In the genomic region with DNA sequence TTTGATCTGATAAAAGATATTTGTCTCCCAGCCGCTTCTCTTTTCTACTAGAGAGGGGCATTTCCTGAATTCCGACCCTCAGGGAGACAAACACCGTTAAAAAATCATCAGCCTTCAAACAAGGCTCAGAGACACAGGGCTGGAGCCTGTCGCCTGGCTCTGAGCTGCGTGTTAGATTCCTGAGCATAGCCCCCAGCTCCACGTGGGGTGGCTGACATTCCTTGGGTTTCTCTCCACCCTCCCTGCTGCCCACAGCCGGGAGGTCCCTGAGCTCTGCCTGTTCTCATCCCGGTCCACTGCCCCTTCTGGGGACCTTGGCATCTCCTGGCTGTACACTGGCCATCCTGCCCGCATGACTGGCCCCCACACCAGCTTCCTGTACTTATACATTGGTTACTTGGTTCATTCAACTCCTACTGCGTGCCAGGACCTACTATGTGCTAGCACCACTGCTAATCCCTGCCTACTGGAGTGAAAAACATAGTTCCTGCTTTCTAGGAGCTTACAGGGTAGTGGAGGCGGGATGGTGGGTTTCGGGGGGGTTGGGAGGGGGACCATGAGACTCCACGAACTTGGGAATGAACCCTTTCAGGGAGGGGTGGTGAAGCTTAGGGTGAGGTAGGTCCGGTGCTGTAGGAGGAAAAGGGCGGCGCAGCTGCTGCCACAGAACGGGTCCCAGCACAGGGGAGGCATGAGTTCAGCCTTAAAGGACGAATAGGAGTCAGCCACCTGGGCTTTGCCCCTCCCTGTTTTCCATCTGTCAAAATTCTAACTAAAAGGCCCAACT, we compare ENCODE assay signal across 15 cellular contexts. TPM values are rescaled to one million over a fixed set of nuclear protein-coding genes. Genes with fewer than 3 reads are reported as not detected.
DNase-seq lines count a peak whose midpoint lies in the region; ATAC-seq, FAIRE-seq and TF ChIP-seq lines count a peak whose summit lies in the region.
"Had no signal": no experiment of that assay in that cellular context is flagged by ENCODE, and none has a peak within 500 bp of the region (broad histone marks: within the 10 kb centered on the region; RNA-seq: fewer than 3 reads in every experiment).

No MANE protein-coding gene starts in this region.

- CTCF ChIA-PET in K562 (lab: Yijun Ruan, JAX; ENCODE audit: low intra/inter-chr PET ratio): no interaction called here

- intact Hi-C loops in K562 (cut with micrococcal nuclease): no loop called here

- H4K8ac ChIP-seq in mesendoderm (ENCODE audit: low read depth, low read length): no peak overlapping the region

- no peak overlapping the region for H3K23ac ChIP-seq in mesendoderm (ENCODE audit: low read length)

- H3K9me3 ChIP-seq in BLaER1 (no peaks in the 10 kb centered on the region), K562 (replicated peaks; ENCODE audit: control insufficient read depth, insufficient read depth, low read depth, low read length) (no peaks in the 10 kb centered on the region), MM.1S (replicated peaks; ENCODE audit: insufficient read depth, low read length) (no peaks in the 10 kb centered on the region)

- no peak for TF ChIP-seq POLR2A in K562 (conservative IDR thresholded peaks at IDR 0.05)

- WGBS in K562 (ENCODE audit: insufficient coverage, low coverage, missing lambda C conversion rate): 0% methylated on average over 13 of the region's 18 CpGs
- WGBS in mesendoderm (ENCODE audit: extremely low coverage, insufficient coverage, low lambda C conversion rate): no CpG with 5 or more reads among the region's 18 CpGs

- no peak overlapping the region for H3K18ac ChIP-seq in mesendoderm (ENCODE audit: low read length)

- DNase-seq in ELF-1 (ENCODE audit: low read depth, low spot score) (peak; percentile 29), K562 (ENCODE audit: extremely low read depth in 1 of 4, low spot score in 3 of 4) (no peak), mesendoderm (peak; percentile 81), MM.1S (no peak), foreskin keratinocyte (no peak), foreskin fibroblast (no peak)
- DNase-seq: ACHN; C1 segment of cervical spinal cord; CD4-positive, alpha-beta T cell; DMS153; DMS79 treated with DMSO at 0.1 percent for 48 hours; HCEC 1CT; IMR-90 had no signal

- H3K56ac ChIP-seq in mesendoderm (ENCODE audit: low read length): no peak overlapping the region

- H3K27me3 ChIP-seq in BLaER1 (no peaks in the 10 kb centered on the region), K562 (ENCODE audit: control insufficient read depth in 2 of 2, insufficient read depth in 2 of 2, low read length in 2 of 2) (peaks cover 0 to 11% of the 10 kb centered on the region in 2 experiments; a peak in 1 of 5 replicates), mesendoderm (ENCODE audit: insufficient read depth, low read length, poor library complexity) (no peaks in the 10 kb centered on the region), MM.1S (replicated peaks; ENCODE audit: insufficient read depth, low read length) (no peaks in the 10 kb centered on the region), foreskin keratinocyte (no peaks in the 10 kb centered on the region)

- H3K4ac ChIP-seq in mesendoderm (ENCODE audit: low read depth, low read length): no peak overlapping the region

- no peak overlapping the region for H2AK5ac ChIP-seq in mesendoderm (ENCODE audit: low read length)

- H4K5ac ChIP-seq in mesendoderm (ENCODE audit: low read length): no peak overlapping the region

- H3K9ac ChIP-seq in BLaER1 (no peak overlapping the region), K562 (ENCODE audit: insufficient read depth in 1 of 2, low read depth in 2 of 2, low read length in 2 of 2) (no peak overlapping the region), mesendoderm (ENCODE audit: low read length) (no peak overlapping the region), MM.1S (ENCODE audit: low read length) (no peak overlapping the region)

- H3F3A ChIP-seq in MM.1S (ENCODE audit: insufficient read depth, low read length): no peaks in the 10 kb centered on the region

- H3K4me1 ChIP-seq in BLaER1 (peaks cover 23% of the 10 kb centered on the region), K562 (replicated peaks in 1 of 2; ENCODE audit: control insufficient read depth in 2 of 2, insufficient read depth in 2 of 2, low read length in 2 of 2) (no peaks in the 10 kb centered on the region), mesendoderm (ENCODE audit: control insufficient read depth, low read depth, low read length) (no peaks in the 10 kb centered on the region), MM.1S (ENCODE audit: low read length) (no peaks in the 10 kb centered on the region), foreskin keratinocyte (no peaks in the 10 kb centered on the region)

- TF ChIP-seq EP300 in K562 (IDR thresholded peaks at IDR 0.05; ENCODE audit: low read length): no peak

- POLR2A ChIA-PET in K562 (lab: Yijun Ruan, JAX): interaction anchor here (0.6 to 0.7 kb wide), 2 partner anchors 27 to 725 kb away, joined by 3 to 4 read pairs; no protein-coding TSS in a partner anchor

- no peak overlapping the region for H2BK5ac ChIP-seq in mesendoderm (ENCODE audit: low read length)

- no peak overlapping the region for H2BK15ac ChIP-seq in mesendoderm (replicated peaks; ENCODE audit: low read depth)

- H3K4me2 ChIP-seq in BLaER1 (peak overlapping the region; percentile 25; the same call in 1 of the 2 replicates), K562 (ENCODE audit: insufficient read depth, low read length) (no peak overlapping the region), mesendoderm (ENCODE audit: low read length) (no peak overlapping the region), MM.1S (ENCODE audit: low read depth, low read length) (no peak overlapping the region)

- H4K20me1 ChIP-seq in BLaER1 (no peaks in the 10 kb centered on the region), K562 (replicated peaks; ENCODE audit: control insufficient read depth, insufficient read depth, low read length) (no peaks in the 10 kb centered on the region), MM.1S (ENCODE audit: insufficient read depth, low read length) (no peaks in the 10 kb centered on the region)

- no peak overlapping the region for H3K27ac ChIP-seq in BLaER1
- no peak overlapping the region for H3K27ac ChIP-seq in K562 (ENCODE audit: extremely low read depth, low read depth, low read length)
- no peak overlapping the region for H3K27ac ChIP-seq in mesendoderm (ENCODE audit: low read depth, low read length)
- H3K27ac ChIP-seq in MM.1S (ENCODE audit: low read length): no peak overlapping the region
- no peak overlapping the region for H3K27ac ChIP-seq in foreskin keratinocyte

- TF ChIP-seq RAD21 in K562 (CRISPR knock-in tag; conservative IDR thresholded peaks at IDR 0.05 in 1 of 2, IDR thresholded peaks at IDR 0.05 in 1 of 2): no peak

- H3K9me2 ChIP-seq in MM.1S (replicated peaks; ENCODE audit: insufficient read depth, low read length): no peaks in the 10 kb centered on the region

- H3K79me1 ChIP-seq in mesendoderm (ENCODE audit: low read length): no peaks in the 10 kb centered on the region

- FAIRE-seq in K562 (lab: Jason Lieb, UNC): no peak

- H3K4me3 ChIP-seq in BLaER1: no peak overlapping the region
- no peak overlapping the region for H3K4me3 ChIP-seq in K562
- H3K4me3 ChIP-seq in mesendoderm (ENCODE audit: low read length): no peak overlapping the region
- no peak overlapping the region for H3K4me3 ChIP-seq in MM.1S (ENCODE audit: low read length)
- H3K4me3 ChIP-seq in foreskin fibroblast (ENCODE audit: low read depth in 1 of 2, low read length in 2 of 2): no peak overlapping the region

- ATAC-seq in K562 (no peak), foreskin keratinocyte (no peak)

- no peak overlapping the region for H2BK120ac ChIP-seq in mesendoderm (ENCODE audit: low read depth, low read length)

- H2AFZ ChIP-seq in K562 (ENCODE audit: low read depth, low read length): no peak overlapping the region
- no peak overlapping the region for H2AFZ ChIP-seq in MM.1S (ENCODE audit: low read length)

- no TSS peak for BruUV-seq in K562 (replicated peaks; lab: Mats Ljungman, UMichigan)

- in situ Hi-C loops in K562 (cut with MboI): no loop called here

- TF ChIP-seq CTCF in K562 (IDR thresholded peaks at IDR 0.05 in 2 of 3, conservative IDR thresholded peaks at IDR 0.05 in 1 of 3; ENCODE audit: insufficient read depth in 2 of 3, low read depth in 1 of 3, low read length in 3 of 3) (no peak), MM.1S (IDR thresholded peaks at IDR 0.05; ENCODE audit: low read length) (no peak), foreskin keratinocyte (conservative IDR thresholded peaks at IDR 0.05) (no peak), foreskin fibroblast (IDR thresholded peaks at IDR 0.05; ENCODE audit: low read depth, low read length) (no peak)

- H3K36me3 ChIP-seq in BLaER1 (no peaks in the 10 kb centered on the region), K562 (ENCODE audit: control insufficient read depth, insufficient read depth, low read length) (no peaks in the 10 kb centered on the region), mesendoderm (ENCODE audit: control insufficient read depth, insufficient read depth, low read length) (no peaks in the 10 kb centered on the region), MM.1S (replicated peaks; ENCODE audit: insufficient read depth, low read length) (no peaks in the 10 kb centered on the region)

- H3K9me1 ChIP-seq in K562 (ENCODE audit: control insufficient read depth, insufficient read depth, low read length): no peaks in the 10 kb centered on the region

- H3K79me2 ChIP-seq in K562 (ENCODE audit: control insufficient read depth, insufficient read depth, low read length): no peaks in the 10 kb centered on the region
- no peaks in the 10 kb centered on the region for H3K79me2 ChIP-seq in mesendoderm (ENCODE audit: control insufficient read depth, insufficient read depth, low read length)
- no peaks in the 10 kb centered on the region for H3K79me2 ChIP-seq in MM.1S (ENCODE audit: low read length)

RNA-seq across cellular contexts. Expression of a gene that starts 52.1 kb away (rescaled TPM):
- total RNA-seq in K562 (2011; cell fraction: chromatin; rRNA removed; ENCODE audit: low replicate concordance): not detected in 2 replicates
- not detected in 2 replicates for total RNA-seq in K562 (2011; cell fraction: nucleolus; rRNA removed)
- total RNA-seq in K562 (2011; cell fraction: nucleoplasm; rRNA removed): not detected in 2 replicates
- total RNA-seq in K562 (2014; rRNA removed) (not detected in 2 replicates), K562 (2014; rRNA removed; fragmentation: Illumina TruSeq; extraction: Trizol) (not detected in 2 replicates), K562 (2015; rRNA removed; fragmentation: Illumina TruSeq; extraction: Trizol) (not detected in 2 replicates), K562 (2021) (not detected in 2 replicates), foreskin keratinocyte (not detected in 2 replicates)
- polyA plus RNA-seq in K562 (2011; rRNA removed) (not detected in 2 replicates), K562 (2014; fragmentation: Illumina TruSeq; extraction: Trizol) (not detected in 2 replicates), K562 (2014; fragmentation: Nextera tagmentation; extraction: Ambion mirVana) (not detected), K562 (2014; rRNA removed) (not detected in 2 replicates), foreskin keratinocyte (not detected in 2 replicates)
- not detected in 2 replicates for polyA plus RNA-seq in K562 (2011; cell fraction: cytosol; rRNA removed)
- polyA plus RNA-seq in K562 (2011; cell fraction: nucleus; rRNA removed): not detected in 2 replicates
- not detected in 2 replicates for polyA plus RNA-seq in K562 (2012)
- polyA minus RNA-seq in K562 (2011; rRNA and poly(A)+ RNA removed): not detected in 2 replicates
- not detected in 2 replicates for polyA minus RNA-seq in K562 (2011; cell fraction: cytosol; rRNA and poly(A)+ RNA removed)
- polyA minus RNA-seq in K562 (2011; cell fraction: nucleus; rRNA and poly(A)+ RNA removed): not detected in 2 replicates
- polyA plus RNA-seq in mesendoderm (2013, experiment 1 of 2): 0.08 TPM
- polyA plus RNA-seq in mesendoderm (2013, experiment 2 of 2): 0.10 TPM
- total RNA-seq: A172, IMR-90 had no signal
- polyA plus RNA-seq: IMR-90 had no signal

Comparison
In these comparisons a context has a peak if more than half of its experiments do, and no peak if none do; other contexts are left out.
1. DNase-seq: peak in ELF-1 (single experiment) and mesendoderm (single experiment); none in K562 (0 of 4), MM.1S (single experiment), foreskin keratinocyte (0 of 2) and foreskin fibroblast (0 of 2).